23 cellular contexts compared by ENCODE assay signal in genomic region chr14:75271514-75271913, GRCh38.
"Had no signal": no experiment of that assay in that cellular context is flagged by ENCODE, and none has a peak within 500 bp of the region (broad histone marks: within the 10 kb centered on the region; RNA-seq: fewer than 3 reads in every experiment).

No MANE protein-coding gene starts in this region.

- ATAC-seq: HepG2, Panc1, PC-3 had no signal

- DNase-seq: IMR-90, Kasumi-1, MM.1S, NCI-H1092 treated with DMSO at 0.1 percent for 48 hours, NCI-H1436, NCI-H187, NCI-H2029, NCI-H2081 treated with DMSO at 0.1 percent for 48 hours, NCI-H2171, NCI-H226, NCI-H446, NCI-H510A, NCI-H524 treated with DMSO at 0.1 percent for 48 hours, NCI-H69, NCI-H774, PC-3, SHP77, SK-N-SH, SW 1271 had no signal

- H3K9me2 ChIP-seq: SK-N-SH had no signal

- H3K9me3 ChIP-seq: SK-N-SH had no signal

- H3K9ac ChIP-seq: KMS-11, SK-N-SH had no signal

- H3K27ac ChIP-seq: KMS-11, RWPE1 had no signal

- H3K4me2 ChIP-seq: KMS-11, SK-N-SH had no signal
